In genomic region chr16:49491736-49492089, GRCh38 we compare ENCODE assay signal across 8 cellular contexts.
A peak's percentile ranks its signal among the peaks of the same experiment; 100 is the strongest.
DNase-seq lines count a peak whose midpoint lies in the region; ATAC-seq and TF ChIP-seq lines count a peak whose summit lies in the region.
"Had no signal": no experiment of that assay in that cellular context is flagged by ENCODE, and none has a peak within 500 bp of the region (broad histone marks: within the 10 kb centered on the region; RNA-seq: fewer than 3 reads in every experiment).

No MANE protein-coding gene starts in this region.

- H3K27ac Mint-ChIP-seq in Calu3 (ENCODE audit: unreplicated experiment): no peak overlapping the region
- H3K27ac Mint-ChIP-seq in activated CD8-positive, alpha-beta T cell treated with anti-CD3 and anti-CD28 coated beads for 36 hours: no peak overlapping the region
- H3K27ac Mint-ChIP-seq: activated T-cell treated with anti-CD3 and anti-CD28 coated beads, Interleukin-2, amount 50 U/mL, for 72 hours had no signal

- no peaks in the 10 kb centered on the region for H3K27me3 ChIP-seq in right lobe of liver
- H3K27me3 ChIP-seq in upper lobe of left lung: no peaks in the 10 kb centered on the region

- H3K36me3 Mint-ChIP-seq in Calu3 (ENCODE audit: insufficient read depth, unreplicated experiment): peaks cover 5% of the 10 kb centered on the region
- H3K36me3 Mint-ChIP-seq in activated CD8-positive, alpha-beta T cell treated with anti-CD3 and anti-CD28 coated beads for 36 hours (ENCODE audit: low read depth): no peaks in the 10 kb centered on the region

- no peak for TF ChIP-seq CTCF in right lobe of liver (IDR thresholded peaks at IDR 0.05)
- no peak for TF ChIP-seq CTCF in upper lobe of left lung (IDR thresholded peaks at IDR 0.05)
- no peak for TF ChIP-seq CTCF in Calu3 (IDR thresholded peaks at IDR 0.05; ENCODE audit: unreplicated experiment)
- TF ChIP-seq CTCF in activated CD8-positive, alpha-beta T cell treated with anti-CD3 and anti-CD28 coated beads for 36 hours (IDR thresholded peaks at IDR 0.05): no peak

- H3K9me3 Mint-ChIP-seq in Calu3 (ENCODE audit: low read depth, unreplicated experiment): no peaks in the 10 kb centered on the region
- no peaks in the 10 kb centered on the region for H3K9me3 Mint-ChIP-seq in activated CD8-positive, alpha-beta T cell treated with anti-CD3 and anti-CD28 coated beads for 36 hours
- H3K9me3 Mint-ChIP-seq: activated T-cell treated with anti-CD3 and anti-CD28 coated beads, Interleukin-2, amount 50 U/mL, for 72 hours had no signal

- DNase-seq in NCI-H2171 treated with DMSO at 0.1 percent for 48 hours (lab: John Stamatoyannopoulos, UW) (peak; percentile 74), dermis microvascular lymphatic vessel endothelial cell (ENCODE audit: low read depth in 2 of 2) (peak; percentile 25 to 28), right lobe of liver (peak; percentile 85 to 90 (median 89)), upper lobe of left lung (peak; percentile 25 to 72), Calu3 (no peak), NCI-H2081 treated with DMSO at 0.1 percent for 48 hours (lab: John Stamatoyannopoulos, UW) (no peak)
- no peak for DNase-seq in activated CD8-positive, alpha-beta T cell treated with anti-CD3 and anti-CD28 coated beads for 36 hours

- CTCF ChIA-PET in Calu3 (lab: Charles Lee): no interaction called here
- CTCF ChIA-PET in activated CD8-positive, alpha-beta T cell treated with anti-CD3 and anti-CD28 coated beads for 36 hours (lab: Charles Lee): interaction anchor here (0.9 to 2.0 kb wide), 3 partner anchors 13 to 101 kb away, joined by 3 to 14 read pairs (median 3); no protein-coding TSS in a partner anchor

- H3K4me3 ChIP-seq in right lobe of liver (peak overlapping the region; percentile 35 to 58 (median 51)), upper lobe of left lung (peak overlapping the region in 3 of 4 donors; percentile 15 to 43 (median 38))

- ATAC-seq in right lobe of liver (peak; percentile 95 to 98 (median 96)), upper lobe of left lung (ENCODE audit: low FRiP score in 2 of 2) (no peak)
- ATAC-seq in activated CD8-positive, alpha-beta T cell treated with anti-CD3 and anti-CD28 coated beads for 36 hours: no peak

- no peak for TF ChIP-seq EP300 in upper lobe of left lung (IDR thresholded peaks at IDR 0.05)

- H3K27ac ChIP-seq in right lobe of liver (peak overlapping the region; percentile 43 to 69 (median 50)), upper lobe of left lung (no peak overlapping the region)

- H3K4me1 ChIP-seq in right lobe of liver (no peaks in the 10 kb centered on the region), upper lobe of left lung (peaks cover 6 to 12% (median 10%) of the 10 kb centered on the region in 4 donors)

- intact Hi-C loops in right lobe of liver (cut with DNase I): loop anchor here in 1 of 2 donors (5.0 kb wide), 1 partner anchor 106 kb away; no protein-coding TSS in a partner anchor
- intact Hi-C loops in Calu3 (cut with micrococcal nuclease; ENCODE audit: unreplicated experiment): no loop called here
- intact Hi-C loops in activated CD8-positive, alpha-beta T cell treated with anti-CD3 and anti-CD28 coated beads for 36 hours (cut with micrococcal nuclease): loop anchor here (5.0 kb wide), 1 partner anchor 84 kb away; no protein-coding TSS in a partner anchor

- TF ChIP-seq POLR2A in right lobe of liver (IDR thresholded peaks at IDR 0.05): peak; percentile 51
- TF ChIP-seq POLR2A in upper lobe of left lung (IDR thresholded peaks at IDR 0.05): no peak

- no peaks in the 10 kb centered on the region for H3K36me3 ChIP-seq in right lobe of liver
- no peaks in the 10 kb centered on the region for H3K36me3 ChIP-seq in upper lobe of left lung

- no peaks in the 10 kb centered on the region for H3K9me3 ChIP-seq in right lobe of liver
- H3K9me3 ChIP-seq in upper lobe of left lung: no peaks in the 10 kb centered on the region

- H3K4me1 Mint-ChIP-seq in Calu3 (ENCODE audit: low read depth, unreplicated experiment): no peaks in the 10 kb centered on the region
- no peaks in the 10 kb centered on the region for H3K4me1 Mint-ChIP-seq in activated CD8-positive, alpha-beta T cell treated with anti-CD3 and anti-CD28 coated beads for 36 hours (ENCODE audit: low read depth)

- H3K27me3 Mint-ChIP-seq in Calu3 (ENCODE audit: unreplicated experiment): peaks cover 92% of the 10 kb centered on the region
- no peaks in the 10 kb centered on the region for H3K27me3 Mint-ChIP-seq in activated CD8-positive, alpha-beta T cell treated with anti-CD3 and anti-CD28 coated beads for 36 hours

- H3K4me3 Mint-ChIP-seq in Calu3 (ENCODE audit: low read depth, unreplicated experiment): no peak overlapping the region
- no peak overlapping the region for H3K4me3 Mint-ChIP-seq in activated CD8-positive, alpha-beta T cell treated with anti-CD3 and anti-CD28 coated beads for 36 hours
- H3K4me3 Mint-ChIP-seq: activated T-cell treated with anti-CD3 and anti-CD28 coated beads, Interleukin-2, amount 50 U/mL, for 72 hours had no signal

- POLR2A ChIA-PET in activated CD8-positive, alpha-beta T cell treated with anti-CD3 and anti-CD28 coated beads for 36 hours (lab: Charles Lee): no interaction called here

- 0% methylated on average over 2 of the region's 14 CpGs for WGBS in right lobe of liver (ENCODE audit: insufficient coverage, low coverage, low lambda C conversion rate, missing lambda C conversion rate)
- WGBS in upper lobe of left lung, 2 donors: 62 to 75% methylated on average over 9 to 14 of the region's 14 CpGs

- no TSS peak for BruUV-seq in Calu3 (replicated peaks; lab: Mats Ljungman, UMichigan)

Comparison
In these comparisons a context has a peak if more than half of its experiments do, and no peak if none do; other contexts are left out.
1. DNase-seq: peak in NCI-H2171 treated with DMSO at 0.1 percent for 48 hours (single experiment), dermis microvascular lymphatic vessel endothelial cell (2 of 2), right lobe of liver (3 of 3) and upper lobe of left lung (2 of 2); none in Calu3 (single experiment), NCI-H2081 treated with DMSO at 0.1 percent for 48 hours (single experiment) and activated CD8-positive, alpha-beta T cell treated with anti-CD3 and anti-CD28 coated beads for 36 hours (single experiment).
2. ATAC-seq: peak in right lobe of liver (4 of 4); none in upper lobe of left lung (0 of 2) and activated CD8-positive, alpha-beta T cell treated with anti-CD3 and anti-CD28 coated beads for 36 hours (single experiment).
3. H3K27ac ChIP-seq: peak in right lobe of liver (3 of 3); none in upper lobe of left lung (0 of 4).